14 cellular contexts compared by ENCODE assay signal in genomic region chr2:199261936-199262335, GRCh38.
"Had no signal": no experiment of that assay in that cellular context is flagged by ENCODE, and none has a peak within 500 bp of the region (broad histone marks: within the 10 kb centered on the region; RNA-seq: fewer than 3 reads in every experiment).

No MANE protein-coding gene starts in this region.

- DNase-seq: activated B cell treated with CpG ODN at 0.5 μM for 24 hours; activated CD4-positive, alpha-beta memory T cell treated with anti-CD3 and anti-CD28 coated beads for 36 hours; activated CD4-positive, alpha-beta T cell treated with anti-CD3 and anti-CD28 coated beads, Interleukin-2, amount 10 ng/mL, durations not matched to agents 7 days and 5 days; activated CD8-positive, alpha-beta memory T cell treated with anti-CD3 and anti-CD28 coated beads for 24 hours; activated gamma-delta T cell treated with Interleukin-2 at 50 U/mL for 16 hours; activated naive CD4-positive, alpha-beta T cell treated with anti-CD3 and anti-CD28 coated beads, Interleukin-2, amount 10 ng/mL, durations not matched to agents 7 days and 5 days; activated naive CD8-positive, alpha-beta T cell treated with anti-CD3 and anti-CD28 coated beads for 36 hours; activated T-cell treated with anti-CD3 and anti-CD28 coated beads, Interleukin-2, amount 50 U/mL, for 48 hours; KBM-7; NCI-H1436 treated with DMSO at 0.1 percent for 48 hours; NCI-H187; NCI-H524; Peyer's patch had no signal

- H3K27ac ChIP-seq: breast epithelium, Peyer's patch had no signal

- H3K4me1 ChIP-seq: breast epithelium, Peyer's patch had no signal

- H3K36me3 ChIP-seq: breast epithelium, Peyer's patch had no signal

- H3K27me3 ChIP-seq: breast epithelium, Peyer's patch had no signal

- H3K4me3 ChIP-seq: breast epithelium, Peyer's patch had no signal
